In the genomic region with DNA sequence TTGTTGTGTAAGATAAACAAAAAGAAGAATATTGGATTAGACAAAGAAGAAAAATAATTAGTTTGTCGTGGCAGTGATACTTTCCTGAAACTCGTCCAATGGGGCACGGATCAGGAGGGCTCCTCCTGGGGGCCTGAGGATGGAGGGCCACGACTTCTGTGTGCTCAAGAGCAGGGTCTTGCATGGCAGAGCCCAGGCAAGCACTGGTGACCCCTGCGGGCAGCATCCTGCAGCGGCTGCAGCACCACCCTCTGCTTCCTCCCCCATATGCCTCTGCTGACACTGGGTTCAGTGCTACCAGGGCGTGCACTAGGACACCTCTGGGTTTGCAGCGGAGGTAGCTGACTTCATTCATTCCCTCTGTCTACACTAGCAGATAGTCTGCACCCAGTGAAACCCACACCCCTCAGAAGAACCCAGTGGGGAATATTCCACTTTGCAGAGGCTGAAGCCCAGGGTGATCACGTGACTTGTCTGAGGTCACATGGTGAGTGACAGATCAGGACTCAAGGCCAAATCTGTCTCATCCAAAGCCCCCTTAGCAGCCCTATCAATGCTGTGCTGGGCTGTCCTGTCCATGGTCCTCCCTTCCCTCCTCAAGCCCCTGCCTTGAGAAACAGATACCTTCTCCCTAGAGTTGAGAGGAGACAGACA, we compare ENCODE assay signal across 20 cellular contexts.
DNase-seq lines count a peak whose midpoint lies in the region; FAIRE-seq and TF ChIP-seq lines count a peak whose summit lies in the region.
"Had no signal": no experiment of that assay in that cellular context is flagged by ENCODE, and none has a peak within 500 bp of the region (broad histone marks: within the 10 kb centered on the region; RNA-seq: fewer than 3 reads in every experiment).

No MANE protein-coding gene starts in this region.

- H3K4me2 ChIP-seq in H1 (ENCODE audit: insufficient read depth in 1 of 2, low read depth in 2 of 2, low read length in 2 of 2), result no peak overlapping the region

- no peak overlapping the region for H3K4ac ChIP-seq in H1 (replicated peaks; ENCODE audit: insufficient read length, low read depth, low read length)

- peak overlapping the region; percentile 96 for H3K27ac Mint-ChIP-seq in mesothelial cell of epicardium
- H3K27ac Mint-ChIP-seq: CD14-positive monocyte had no signal

- no peaks in the 10 kb centered on the region for H3K36me3 ChIP-seq in H1 (ENCODE audit: control insufficient read depth in 2 of 4, insufficient read depth in 4 of 4, low read length in 3 of 4)
- H3K36me3 ChIP-seq in esophagus squamous epithelium, result no peaks in the 10 kb centered on the region

- H3K9me3 Mint-ChIP-seq in mesothelial cell of epicardium, result no peaks in the 10 kb centered on the region
- H3K9me3 Mint-ChIP-seq: CD14-positive monocyte had no signal

- no peak overlapping the region for H3K4me3 ChIP-seq in H1 (ENCODE audit: extremely low read depth in 1 of 4, insufficient read depth in 2 of 4, low read depth in 3 of 4, low read length in 4 of 4)
- no peak overlapping the region for H3K4me3 ChIP-seq in esophagus squamous epithelium

- H3K18ac ChIP-seq in H1 (ENCODE audit: extremely low read depth, low read length), result no peak overlapping the region; the same call in 1 of the 2 replicates

- H2AFZ ChIP-seq in H1 (ENCODE audit: low read length), result peak overlapping the region; percentile 93

- intact Hi-C loops in esophagus squamous epithelium (cut with DNase I), result no loop called here

- H4K5ac ChIP-seq in H1 (ENCODE audit: insufficient read length, low read depth, low read length), result peak overlapping the region; percentile 10

- H3K9ac ChIP-seq in H1 (replicated peaks in 1 of 4; ENCODE audit: extremely low read depth in 1 of 4, low read depth in 3 of 4, low read length in 3 of 4), result no peak overlapping the region

- CTCF ChIA-PET in H1 (lab: Charles Lee; ENCODE audit: partially characterized antibody), result interaction anchor here (1.0 to 3.1 kb wide), 5 partner anchors 7 to 42 kb away, joined by 3 to 8 read pairs (median 3); no protein-coding TSS in a partner anchor

- no peak overlapping the region for H3K23ac ChIP-seq in H1 (ENCODE audit: insufficient read length)

- no peak overlapping the region for H2AK5ac ChIP-seq in H1 (ENCODE audit: low read depth, low read length)

- TF ChIP-seq EP300 in Ishikawa (IDR thresholded peaks at IDR 0.05; ENCODE audit: borderline replicate concordance), result no peak
- TF ChIP-seq EP300 in H1 (IDR thresholded peaks at IDR 0.05; ENCODE audit: borderline replicate concordance in 1 of 2, low read depth in 2 of 2, low read length in 2 of 2), result no peak

- no peak for FAIRE-seq in H1 (lab: Jason Lieb, UNC)
- FAIRE-seq: RCC 7860 had no signal

- H3K4me1 ChIP-seq in H1 (replicated peaks in 1 of 4; ENCODE audit: control insufficient read depth in 3 of 4, insufficient read depth in 4 of 4, low read length in 3 of 4) (peaks cover 8 to 18% (median 9%) of the 10 kb centered on the region in 4 experiments), esophagus squamous epithelium (no peaks in the 10 kb centered on the region)

- peaks cover 57% of the 10 kb centered on the region for H3K4me1 Mint-ChIP-seq in mesothelial cell of epicardium
- H3K4me1 Mint-ChIP-seq: CD14-positive monocyte had no signal

- H4K91ac ChIP-seq in H1 (replicated peaks; ENCODE audit: insufficient read length, low read length), result peak overlapping the region; percentile 2

- H3K14ac ChIP-seq in H1 (ENCODE audit: insufficient read length), result no peak overlapping the region

- H2BK120ac ChIP-seq in H1 (replicated peaks; ENCODE audit: low read depth, low read length), result no peak overlapping the region

- 87% methylated on average over 9 of the region's 9 CpGs; no CpG with 5 or more reads in 1 of the 2 experiments for WGBS in H1 (ENCODE audit: extremely low coverage in 1 of 2, insufficient coverage in 1 of 2, insufficient read length in 1 of 2, insufficient replicate concordance in 2 of 2, low coverage in 1 of 2, low lambda C conversion rate in 2 of 2, missing lambda C conversion rate in 1 of 2), 2 experiments
- 52 to 70% methylated on average over 7 to 8 of the region's 9 CpGs for WGBS in esophagus squamous epithelium, 2 donors

- no peak overlapping the region for H3K27ac ChIP-seq in H1 (ENCODE audit: low read depth, low read length)
- H3K27ac ChIP-seq in esophagus squamous epithelium, result no peak overlapping the region

- peak overlapping the region; percentile 69; the same call in 1 of the 2 replicates for H2BK12ac ChIP-seq in H1 (ENCODE audit: low read depth, low read length)

- TF ChIP-seq POLR2A in H1 (IDR thresholded peaks at IDR 0.05; ENCODE audit: control extremely low read depth in 1 of 2, low read depth in 2 of 2, low read length in 2 of 2), result no peak
- no peak for TF ChIP-seq POLR2A in esophagus squamous epithelium (IDR thresholded peaks at IDR 0.05)

- H3K4me3 Mint-ChIP-seq in mesothelial cell of epicardium, result no peak overlapping the region
- H3K4me3 Mint-ChIP-seq: CD14-positive monocyte had no signal

- H3K36me3 Mint-ChIP-seq in mesothelial cell of epicardium, result no peaks in the 10 kb centered on the region
- H3K36me3 Mint-ChIP-seq: CD14-positive monocyte had no signal

- H2BK15ac ChIP-seq in H1 (ENCODE audit: low read length), result peak overlapping the region; percentile 18; the same call in 1 of the 2 replicates

- no peak overlapping the region for H4K8ac ChIP-seq in H1 (ENCODE audit: extremely low read depth, insufficient read depth, low read length)

- H3K27me3 ChIP-seq in H1 (replicated peaks in 1 of 4; ENCODE audit: control insufficient read depth in 3 of 4, extremely low read depth in 1 of 4, insufficient read depth in 3 of 4, low read length in 3 of 4) (no peaks in the 10 kb centered on the region), esophagus squamous epithelium (peaks cover 0 to 50% (median 0%) of the 10 kb centered on the region in 4 donors)

- peak overlapping the region; percentile 21; the same call in 1 of the 2 replicates for H2BK20ac ChIP-seq in H1 (ENCODE audit: low read length)

- peak; percentile 37 to 50 (median 37) for TF ChIP-seq CTCF in H1 (IDR thresholded peaks at IDR 0.05; ENCODE audit: control extremely low read depth in 1 of 3, insufficient read depth in 1 of 3, low read depth in 1 of 3, low read length in 3 of 3)
- no peak for TF ChIP-seq CTCF in mesothelial cell of epicardium (IDR thresholded peaks at IDR 0.05; ENCODE audit: unreplicated experiment)
- TF ChIP-seq CTCF in esophagus squamous epithelium (IDR thresholded peaks at IDR 0.05), result no peak

- no peaks in the 10 kb centered on the region for H4K20me1 ChIP-seq in H1 (replicated peaks in 1 of 2; ENCODE audit: control insufficient read depth in 1 of 2, insufficient read depth in 2 of 2, low read length in 2 of 2)

- DNase-seq in H1 (ENCODE audit: low read depth in 1 of 2, low spot score in 2 of 2) (no peak), mesothelial cell of epicardium (ENCODE audit: low spot score in 2 of 2, unreplicated experiment in 2 of 2) (no peak), foreskin melanocyte (no peak), cerebellum (ENCODE audit: low spot score) (no peak), esophagus squamous epithelium (lab: John Stamatoyannopoulos, UW) (no peak)
- no peak for DNase-seq in stimulated activated CD4-positive, alpha-beta T cell treated with anti-CD3 and anti-CD28 coated beads, Interleukin-2, amount 100 ng/mL, for 24 hours
- DNase-seq: COR-L47; DMS 273 treated with DMSO at 0.1 percent for 48 hours; GDM1; KG1; NCI-H1417; NCI-H187; NCI-H2107; NCI-H510A; NCI-H748 treated with DMSO at 0.1 percent for 48 hours; NK-92 treated with Interleukin-12 subunit alpha and Interleukin-12 subunit beta, amount 100 ng/mL, for 24 hours; Right ventricle myocardium superior had no signal

- 0 out of 2 replicates have a peak overlapping the region, but pooled peaks have one; percentile 29 for H2BK5ac ChIP-seq in H1 (ENCODE audit: low read depth, low read length)

- no peaks in the 10 kb centered on the region for H3K79me2 ChIP-seq in H1 (ENCODE audit: control insufficient read depth in 1 of 2, insufficient read depth in 2 of 2, low read length in 2 of 2)

- TF ChIP-seq RAD21 in Ishikawa (IDR thresholded peaks at IDR 0.05; ENCODE audit: low read depth), result no peak
- peak; percentile 32 to 54 for TF ChIP-seq RAD21 in H1 (IDR thresholded peaks at IDR 0.05 in 1 of 2, conservative IDR thresholded peaks at IDR 0.05 in 1 of 2; ENCODE audit: low read depth in 2 of 2, low read length in 2 of 2)

- no peaks in the 10 kb centered on the region for H3K79me1 ChIP-seq in H1 (ENCODE audit: low read depth, low read length)

- H3K9me3 ChIP-seq in H1 (ENCODE audit: insufficient read depth in 2 of 2, low read depth in 1 of 2, low read length in 1 of 2) (no peaks in the 10 kb centered on the region), esophagus squamous epithelium (no peaks in the 10 kb centered on the region)

- H3K23me2 ChIP-seq in H1 (ENCODE audit: low read depth, low read length), result no peaks in the 10 kb centered on the region

- H3K56ac ChIP-seq in H1 (replicated peaks; ENCODE audit: insufficient read length, low read depth, low read length), result no peak overlapping the region

- POLR2A ChIA-PET in H1 (lab: Charles Lee; ENCODE audit: partially characterized antibody), result no interaction called here

- H3K27me3 Mint-ChIP-seq in mesothelial cell of epicardium (ENCODE audit: low read depth), result no peaks in the 10 kb centered on the region

TF ChIP-seq in Ishikawa, 13 proteins besides CTCF, POLR2A, EP300 and RAD21 (continues in another document):
- 0 out of 2 replicates have a peak, but pooled peaks have one; percentile 14 for TF ChIP-seq USF1 (IDR thresholded peaks at IDR 0.05)
- no peak for TF ChIP-seq FOXM1 (IDR thresholded peaks at IDR 0.05; ENCODE audit: borderline replicate concordance, low read depth)
- no peak for TF ChIP-seq CREB1 (IDR thresholded peaks at IDR 0.05; ENCODE audit: low read depth)
- TF ChIP-seq TAF1 (IDR thresholded peaks at IDR 0.05; ENCODE audit: low read depth), result no peak

TF ChIP-seq in H1, 55 proteins besides CTCF, POLR2A, EP300 and RAD21:
- TF ChIP-seq SRF (IDR thresholded peaks at IDR 0.05; ENCODE audit: low read depth, low read length), result no peak
- TF ChIP-seq, protein P1, sequence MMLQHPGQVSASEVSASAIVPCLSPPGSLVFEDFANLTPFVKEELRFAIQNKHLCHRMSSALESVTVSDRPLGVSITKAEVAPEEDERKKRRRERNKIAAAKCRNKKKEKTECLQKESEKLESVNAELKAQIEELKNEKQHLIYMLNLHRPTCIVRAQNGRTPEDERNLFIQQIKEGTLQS (IDR thresholded peaks at IDR 0.05; ENCODE audit: insufficient read depth, low read depth, low read length), result 0 out of 2 replicates have a peak, but pooled peaks have one; percentile 19
- TF ChIP-seq, protein P2, sequence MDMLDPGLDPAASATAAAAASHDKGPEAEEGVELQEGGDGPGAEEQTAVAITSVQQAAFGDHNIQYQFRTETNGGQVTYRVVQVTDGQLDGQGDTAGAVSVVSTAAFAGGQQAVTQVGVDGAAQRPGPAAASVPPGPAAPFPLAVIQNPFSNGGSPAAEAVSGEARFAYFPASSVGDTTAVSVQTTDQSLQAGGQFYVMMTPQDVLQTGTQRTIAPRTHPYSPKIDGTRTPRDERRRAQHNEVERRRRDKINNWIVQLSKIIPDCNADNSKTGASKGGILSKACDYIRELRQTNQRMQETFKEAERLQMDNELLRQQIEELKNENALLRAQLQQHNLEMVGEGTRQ (IDR thresholded peaks at IDR 0.05; ENCODE audit: low read length), result peak; percentile 67
TF ChIP-seq in H1: peak in this region for 2.

Comparison
In these comparisons a context has a peak if more than half of its experiments do, and no peak if none do; other contexts are left out.
1. CTCF ChIP-seq: peak in H1 (3 of 3); none in mesothelial cell of epicardium (single experiment) and esophagus squamous epithelium (0 of 6).